Comparison of ENCODE assay signal across 31 cellular contexts in the genomic region with DNA sequence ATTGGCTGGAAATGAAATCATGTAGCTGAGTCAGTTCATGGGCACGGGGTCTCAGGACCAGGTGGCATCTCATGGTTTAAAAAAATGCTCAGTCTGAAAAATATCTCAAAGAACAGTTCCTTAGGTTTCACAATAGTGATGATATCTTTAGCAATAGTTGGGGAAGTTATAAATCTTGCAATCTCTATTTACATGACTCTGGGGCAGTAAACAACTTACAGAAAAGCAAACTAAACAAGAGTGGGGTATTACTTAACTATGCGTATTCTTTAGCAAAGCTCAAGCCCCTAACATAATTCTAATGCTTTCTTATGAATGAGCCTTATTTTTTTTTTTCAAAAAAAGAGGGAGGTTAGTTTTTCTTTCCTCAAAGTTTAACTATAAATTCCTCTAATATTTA.
"Had no signal": no experiment of that assay in that cellular context is flagged by ENCODE, and none has a peak within 500 bp of the region (broad histone marks: within the 10 kb centered on the region; RNA-seq: fewer than 3 reads in every experiment).

No MANE protein-coding gene starts in this region.

- ATAC-seq: activated CD4-positive, CD25-positive, alpha-beta regulatory T cell treated with anti-CD3 and anti-CD28 coated beads, Interleukin-2, amount 50 U/mL, for 24 hours; activated CD8-positive, alpha-beta T cell treated with anti-CD3 and anti-CD28 coated beads for 36 hours; activated T-cell treated with anti-CD3 and anti-CD28 coated beads, Interleukin-2, amount 50 U/mL, for 4 hours; activated T-helper 17 cell treated with anti-CD3 and anti-CD28 coated beads, Interleukin-2, amount 50 U/mL, for 72 hours; body of pancreas; gastroesophageal sphincter; T-helper 17 cell had no signal

- H3K4me1 ChIP-seq: body of pancreas, colonic mucosa, esophagus squamous epithelium, gastroesophageal sphincter had no signal

- H3K27me3 ChIP-seq: body of pancreas, cardiac muscle cell, colonic mucosa, esophagus squamous epithelium, gastroesophageal sphincter had no signal

- H3K9me3 ChIP-seq: body of pancreas, colonic mucosa had no signal

- H3K27ac ChIP-seq: body of pancreas, cardiac muscle cell, colonic mucosa, epithelial cell of prostate, esophagus squamous epithelium, gastroesophageal sphincter, WERI-Rb-1 had no signal

- DNase-seq: activated B cell treated with CpG ODN at 0.5 μM for 24 hours; activated CD4-positive, alpha-beta T cell treated with anti-CD3 and anti-CD28 coated beads for 48 hours; activated CD4-positive, alpha-beta T cell treated with anti-CD3 and anti-CD28 coated beads, Interleukin-2, amount 50 U/mL, for 1 hour; activated CD4-positive, alpha-beta T cell treated with anti-CD3 and anti-CD28 coated beads, Interleukin-2, amount 50 U/mL, for 48 hours; activated CD8-positive, alpha-beta memory T cell treated with anti-CD3 and anti-CD28 coated beads for 24 hours; activated CD8-positive, alpha-beta T cell treated with anti-CD3 and anti-CD28 coated beads for 36 hours; activated effector memory CD4-positive, alpha-beta T cell treated with Interleukin-2 at 50 U/mL for 16 hours; activated gamma-delta T cell treated with Interleukin-2 at 50 U/mL for 16 hours; activated naive CD4-positive, alpha-beta T cell treated with anti-CD3 and anti-CD28 coated beads, Interleukin-2, amount 50 U/mL, for 16 hours; activated naive CD4-positive, alpha-beta T cell treated with Interleukin-2 at 50 U/mL for 16 hours; activated T-cell treated with anti-CD3 and anti-CD28 coated beads, Interleukin-2, amount 50 U/mL, for 4 hours; amygdala; aorta; body of pancreas; central memory CD4-positive, alpha-beta T cell; cerebellar nuclear complex; colonic mucosa; effector CD8-positive, alpha-beta T cell; esophagus squamous epithelium; foreskin melanocyte; T-helper 1 cell; T-helper 17 cell; T1000; WERI-Rb-1 had no signal

- H3K4me3 ChIP-seq: body of pancreas, cardiac muscle cell, colonic mucosa, esophagus squamous epithelium, gastroesophageal sphincter had no signal

- H3K36me3 ChIP-seq: cardiac muscle cell, colonic mucosa, esophagus squamous epithelium, gastroesophageal sphincter, WERI-Rb-1 had no signal

- FAIRE-seq: endometrium, endothelial cell of umbilical vein had no signal
